In the genomic region with DNA sequence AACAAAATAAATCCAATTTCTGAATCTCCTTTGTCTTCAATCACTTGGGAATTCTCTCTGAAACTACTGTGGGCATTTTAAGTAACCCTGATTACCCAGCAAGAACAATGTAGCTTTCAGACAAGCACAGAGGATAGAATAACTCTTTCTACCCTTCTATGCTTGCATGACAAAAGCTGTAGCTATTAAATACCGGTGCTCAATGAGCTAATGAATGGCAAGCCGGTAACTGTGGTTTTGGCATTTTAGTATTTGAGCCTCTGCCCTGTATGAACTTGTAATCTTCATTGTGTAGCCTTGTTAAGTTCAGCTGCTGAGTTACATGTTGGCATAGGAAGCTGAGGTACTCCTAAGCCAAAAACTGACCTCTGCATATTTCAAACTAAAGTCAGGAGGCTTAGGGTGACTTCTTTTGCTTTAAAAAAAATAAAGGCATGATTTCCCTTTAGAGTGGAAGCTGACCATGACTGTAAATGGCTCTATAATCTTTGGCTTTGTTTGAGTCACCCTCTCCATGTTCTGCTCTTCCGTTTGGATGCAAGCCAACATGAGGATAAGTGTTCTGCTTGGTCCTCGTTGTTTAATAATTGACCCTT, we compare ENCODE assay signal across 8 cellular contexts.
DNase-seq lines count a peak whose midpoint lies in the region; ATAC-seq lines count a peak whose summit lies in the region.

No MANE protein-coding gene starts in this region.

- H3K4me3 Mint-ChIP-seq in central memory CD8-positive, alpha-beta T cell = peak overlapping the region; percentile 43

- H3K4me1 Mint-ChIP-seq in central memory CD8-positive, alpha-beta T cell = peaks cover 76% of the 10 kb centered on the region

- H3K36me3 Mint-ChIP-seq in central memory CD8-positive, alpha-beta T cell (ENCODE audit: insufficient read depth) = peaks cover 68% of the 10 kb centered on the region

- H3K27me3 Mint-ChIP-seq in central memory CD8-positive, alpha-beta T cell = no peaks in the 10 kb centered on the region

- no peak for ATAC-seq in central memory CD8-positive, alpha-beta T cell (replicated peaks; ENCODE audit: extremely low read depth, poor library complexity, severe bottlenecking)
- ATAC-seq in HG03432 (IDR thresholded peaks at IDR 0.05; ENCODE audit: unreplicated experiment) (no peak), GM21723 (IDR thresholded peaks at IDR 0.05; ENCODE audit: unreplicated experiment) (no peak), GM18870 (IDR thresholded peaks at IDR 0.05; ENCODE audit: unreplicated experiment) (no peak)

- DNase-seq in COLO668 (lab: John Stamatoyannopoulos, UW; ENCODE audit: unreplicated experiment) (peak; percentile 76), NCI-H2029 treated with DMSO at 0.1 percent for 48 hours (lab: John Stamatoyannopoulos, UW) (peak; percentile 100), myocyte (ENCODE audit: low read depth) (peak; percentile 85)
- no peak for DNase-seq in central memory CD8-positive, alpha-beta T cell (ENCODE audit: low spot score in 2 of 2)
- no peak for DNase-seq in stimulated activated CD4-positive, alpha-beta T cell treated with anti-CD3 and anti-CD28 coated beads, Interleukin-2, amount 100 ng/mL, for 48 hours

- H3K9me3 Mint-ChIP-seq in central memory CD8-positive, alpha-beta T cell = no peaks in the 10 kb centered on the region

- peak overlapping the region; percentile 80 for H3K27ac Mint-ChIP-seq in central memory CD8-positive, alpha-beta T cell (ENCODE audit: low read depth)

Comparison
In these comparisons a context has a peak if more than half of its experiments do, and no peak if none do; other contexts are left out.
1. DNase-seq: peak in COLO668 (single experiment), NCI-H2029 treated with DMSO at 0.1 percent for 48 hours (single experiment) and myocyte (single experiment); none in central memory CD8-positive, alpha-beta T cell (0 of 2) and stimulated activated CD4-positive, alpha-beta T cell treated with anti-CD3 and anti-CD28 coated beads, Interleukin-2, amount 100 ng/mL, for 48 hours (0 of 2).